22 cellular contexts compared by ENCODE assay signal in the genomic region with DNA sequence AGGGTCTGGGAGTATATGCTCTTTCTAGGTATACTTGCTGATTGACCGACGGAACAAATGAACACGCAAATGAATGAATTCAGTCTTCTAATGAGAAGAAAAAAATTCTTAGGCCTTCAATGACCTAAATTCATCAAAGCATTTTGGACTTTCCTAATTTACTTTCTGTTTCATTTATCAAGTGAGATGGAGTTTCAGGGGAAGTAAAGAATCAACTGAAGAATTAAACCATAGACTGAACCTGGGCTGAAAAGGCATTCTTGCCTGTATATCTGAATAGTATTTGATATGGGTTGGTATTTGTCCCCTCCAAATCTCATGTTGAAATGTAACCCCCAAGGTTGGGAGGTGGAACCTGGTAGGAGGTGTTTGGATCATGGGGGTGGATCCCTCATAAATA.
A peak's percentile ranks its signal among the peaks of the same experiment; 100 is the strongest.
DNase-seq lines count a peak whose midpoint lies in the region; ATAC-seq and TF ChIP-seq lines count a peak whose summit lies in the region.
"Had no signal": no experiment of that assay in that cellular context is flagged by ENCODE, and none has a peak within 500 bp of the region (broad histone marks: within the 10 kb centered on the region; RNA-seq: fewer than 3 reads in every experiment).

No MANE protein-coding gene starts in this region.

- no peaks in the 10 kb centered on the region for H3K79me2 ChIP-seq in MM.1S (ENCODE audit: low read length)

- DNase-seq in CD14-positive monocyte (ENCODE audit: low spot score) (no peak), MM.1S (peak; percentile 47), amniotic stem cell (lab: John Stamatoyannopoulos, UW) (no peak), type B pancreatic cell (ENCODE audit: extremely low spot score, unreplicated experiment) (no peak)
- DNase-seq in effector memory CD8-positive, alpha-beta T cell = no peak
- DNase-seq: activated naive CD4-positive, alpha-beta T cell treated with anti-CD3 and anti-CD28 coated beads, Interleukin-2, amount 10 ng/mL, durations not matched to agents 7 days and 5 days; activated T-cell treated with anti-CD3 and anti-CD28 coated beads, Interleukin-2, amount 50 U/mL, for 48 hours; CD8-positive, alpha-beta T cell; erythroblast; foreskin melanocyte; mucosa of descending colon; NCI-H1436 treated with DMSO at 0.1 percent for 48 hours; NCI-H524 treated with DMSO at 0.1 percent for 48 hours; SK-N-SH; substantia nigra had no signal

- H3K4me3 Mint-ChIP-seq in CD14-positive monocyte = no peak overlapping the region
- H3K4me3 Mint-ChIP-seq in effector memory CD8-positive, alpha-beta T cell = no peak overlapping the region
- H3K4me3 Mint-ChIP-seq in type B pancreatic cell = no peak overlapping the region
- H3K4me3 Mint-ChIP-seq: activated naive CD4-positive, alpha-beta T cell treated with anti-CD3 and anti-CD28 coated beads, Interleukin-2, amount 10 ng/mL, durations not matched to agents 7 days and 5 days; CD8-positive, alpha-beta T cell; central memory CD8-positive, alpha-beta T cell; neural progenitor cell; WTC11 had no signal

- H3F3A ChIP-seq in MM.1S (ENCODE audit: insufficient read depth, low read length) = no peaks in the 10 kb centered on the region

- TF ChIP-seq CTCF in CD14-positive monocyte (IDR thresholded peaks at IDR 0.05) (no peak), MM.1S (IDR thresholded peaks at IDR 0.05; ENCODE audit: low read length) (no peak), type B pancreatic cell (conservative IDR thresholded peaks at IDR 0.05) (no peak)

- H3K4me1 Mint-ChIP-seq in CD14-positive monocyte (peaks cover 47% of the 10 kb centered on the region), type B pancreatic cell (ENCODE audit: unreplicated experiment) (peaks cover 11% of the 10 kb centered on the region)
- H3K4me1 Mint-ChIP-seq in effector memory CD8-positive, alpha-beta T cell (ENCODE audit: low read depth in 2 of 2) = peaks cover 7 to 20% of the 10 kb centered on the region in 2 donors
- H3K4me1 Mint-ChIP-seq: central memory CD8-positive, alpha-beta T cell; neural progenitor cell had no signal

- ATAC-seq in GM18868 (IDR thresholded peaks at IDR 0.05; ENCODE audit: unreplicated experiment) = peak; percentile 40
- ATAC-seq in effector memory CD8-positive, alpha-beta T cell (replicated peaks) = no peak
- ATAC-seq in GM21576 (IDR thresholded peaks at IDR 0.05; ENCODE audit: unreplicated experiment) = no peak
- ATAC-seq: CD8-positive, alpha-beta T cell; mucosa of descending colon; WTC11 had no signal

- no peaks in the 10 kb centered on the region for H3K36me3 ChIP-seq in MM.1S (replicated peaks; ENCODE audit: insufficient read depth, low read length)
- H3K36me3 ChIP-seq: neural progenitor cell had no signal

- no peak overlapping the region for H3K9ac ChIP-seq in MM.1S (ENCODE audit: low read length)
- H3K9ac ChIP-seq: neural progenitor cell, SK-N-SH had no signal

- H3K36me3 Mint-ChIP-seq in CD14-positive monocyte (no peaks in the 10 kb centered on the region), type B pancreatic cell (no peaks in the 10 kb centered on the region)
- no peaks in the 10 kb centered on the region for H3K36me3 Mint-ChIP-seq in effector memory CD8-positive, alpha-beta T cell (ENCODE audit: insufficient read depth)
- H3K36me3 Mint-ChIP-seq: activated naive CD4-positive, alpha-beta T cell treated with anti-CD3 and anti-CD28 coated beads, Interleukin-2, amount 10 ng/mL, durations not matched to agents 7 days and 5 days; CD8-positive, alpha-beta T cell; neural progenitor cell; WTC11 had no signal

- intact Hi-C loops in CD14-positive monocyte (cut with micrococcal nuclease) = loop anchor here in 1 of 2 donors (10.0 kb wide), 1 partner anchor 644 kb away; no protein-coding TSS in a partner anchor

- H3K4me3 ChIP-seq in MM.1S (ENCODE audit: low read length) = no peak overlapping the region
- H3K4me3 ChIP-seq: mucosa of descending colon, neural progenitor cell had no signal

- peaks cover 0 to 1% (median 0%) of the 10 kb centered on the region in 7 donors for H3K9me3 Mint-ChIP-seq in CD14-positive monocyte
- no peaks in the 10 kb centered on the region for H3K9me3 Mint-ChIP-seq in effector memory CD8-positive, alpha-beta T cell
- no peaks in the 10 kb centered on the region for H3K9me3 Mint-ChIP-seq in type B pancreatic cell
- H3K9me3 Mint-ChIP-seq: CD8-positive, alpha-beta T cell; neural progenitor cell; WTC11 had no signal

- H2AFZ ChIP-seq in MM.1S (ENCODE audit: low read length) = peak overlapping the region; percentile 27; the same call in 1 of the 2 replicates
- H2AFZ ChIP-seq: neural progenitor cell had no signal

- no peaks in the 10 kb centered on the region for H3K27me3 Mint-ChIP-seq in CD14-positive monocyte (ENCODE audit: low read depth in 3 of 3)
- H3K27me3 Mint-ChIP-seq in effector memory CD8-positive, alpha-beta T cell = no peaks in the 10 kb centered on the region
- H3K27me3 Mint-ChIP-seq in type B pancreatic cell = no peaks in the 10 kb centered on the region
- H3K27me3 Mint-ChIP-seq: activated naive CD4-positive, alpha-beta T cell treated with anti-CD3 and anti-CD28 coated beads, Interleukin-2, amount 10 ng/mL, durations not matched to agents 7 days and 5 days; central memory CD8-positive, alpha-beta T cell; progenitor cell of endocrine pancreas had no signal

- no peaks in the 10 kb centered on the region for H4K20me1 ChIP-seq in MM.1S (ENCODE audit: insufficient read depth, low read length)

- no peak overlapping the region for H3K27ac ChIP-seq in MM.1S (ENCODE audit: low read length)
- H3K27ac ChIP-seq: neural progenitor cell, RWPE1 had no signal

- H3K9me2 ChIP-seq in MM.1S (replicated peaks; ENCODE audit: insufficient read depth, low read length) = no peaks in the 10 kb centered on the region
- H3K9me2 ChIP-seq: SK-N-SH had no signal

- H3K4me2 ChIP-seq in MM.1S (ENCODE audit: low read depth, low read length) = peak overlapping the region; percentile 14; the same call in 1 of the 2 replicates
- H3K4me2 ChIP-seq: neural progenitor cell, SK-N-SH had no signal

- H3K27me3 ChIP-seq in MM.1S (replicated peaks; ENCODE audit: insufficient read depth, low read length) = no peaks in the 10 kb centered on the region
- H3K27me3 ChIP-seq: neural progenitor cell had no signal

- peaks cover 20% of the 10 kb centered on the region for H3K4me1 ChIP-seq in MM.1S (ENCODE audit: low read length)

- no peaks in the 10 kb centered on the region for H3K9me3 ChIP-seq in MM.1S (replicated peaks; ENCODE audit: insufficient read depth, low read length)
- H3K9me3 ChIP-seq: mucosa of descending colon, SK-N-SH had no signal

- H3K27ac Mint-ChIP-seq in CD14-positive monocyte (peak overlapping the region; percentile 75 to 90 (median 81)), type B pancreatic cell (no peak overlapping the region)
- H3K27ac Mint-ChIP-seq in effector memory CD8-positive, alpha-beta T cell = peak overlapping the region; percentile 36 to 64
- H3K27ac Mint-ChIP-seq: CD8-positive, alpha-beta T cell; neural progenitor cell; progenitor cell of endocrine pancreas; WTC11 had no signal
